ENCODE assay signal across 30 cellular contexts in the genomic region with DNA sequence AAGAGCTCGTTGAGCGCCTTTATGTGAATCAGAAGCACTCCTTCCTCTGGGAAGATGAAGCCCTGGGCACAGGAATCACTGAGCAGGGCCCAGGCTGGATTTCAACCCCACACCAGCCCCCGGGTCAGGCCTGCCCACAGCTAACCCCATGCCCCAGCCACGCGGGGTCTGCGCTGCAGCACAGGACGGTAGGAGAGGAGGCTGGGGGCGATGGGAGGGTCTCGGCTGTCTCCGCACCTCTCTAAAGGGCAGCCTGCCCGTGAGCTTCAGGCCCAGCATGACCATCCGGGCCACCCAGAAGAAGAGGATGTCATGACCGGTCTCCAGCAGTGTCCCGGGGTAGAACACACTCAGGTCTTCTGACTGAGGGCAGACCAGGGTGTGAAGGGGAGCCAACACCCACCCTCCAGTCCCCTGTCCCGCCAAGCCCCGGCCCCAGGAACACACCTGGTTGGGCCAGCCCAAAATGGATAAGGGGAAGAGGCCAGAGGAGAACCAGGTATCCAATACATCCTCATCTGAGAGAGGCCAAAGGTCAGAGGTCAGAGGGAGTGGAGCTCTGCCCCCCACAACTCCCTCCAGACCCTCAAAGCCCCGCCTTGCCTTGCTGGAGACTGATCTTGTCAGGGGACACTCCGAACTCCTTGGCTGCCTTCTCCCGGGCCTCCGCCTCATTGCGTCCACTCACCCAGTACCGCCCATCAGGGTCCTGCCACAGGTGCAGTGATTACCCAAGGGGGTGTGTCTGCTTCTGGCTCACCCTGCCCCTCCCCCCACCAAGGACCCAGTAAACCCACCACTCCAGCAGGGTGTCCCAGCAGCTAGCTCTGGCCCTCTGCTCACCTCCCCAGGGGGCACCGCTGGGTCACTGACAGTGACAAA. TPM values are rescaled to one million over a fixed set of nuclear protein-coding genes. Genes with fewer than 3 reads are reported as not detected.
"Had no signal": no experiment of that assay in that cellular context is flagged by ENCODE, and none has a peak within 500 bp of the region (broad histone marks: within the 10 kb centered on the region; RNA-seq: fewer than 3 reads in every experiment).

No MANE protein-coding gene starts in this region.

- H3K9me3 Mint-ChIP-seq: activated B cell treated with CpG ODN at 0.5 μM for 24 hours; activated naive CD4-positive, alpha-beta T cell treated with anti-CD3 and anti-CD28 coated beads, Interleukin-2, amount 50 U/mL, for 24 hours; activated naive CD8-positive, alpha-beta T cell treated with anti-CD3 and anti-CD28 coated beads, Interleukin-2, amount 50 U/mL, for 24 hours; activated T-helper 2 cell treated with anti-CD3 and anti-CD28 coated beads, Interferon-gamma antibody, Interleukin-2, Interleukin-4, amounts not matched to agents 10 μg/mL and 5 μg/mL and 100 μg/mL, durations not matched to agents 14 hours and 24 hours and 36 hours; stimulated activated naive CD8-positive, alpha-beta T cell treated with anti-CD3 and anti-CD28 coated beads, Interleukin-15, Interleukin-2, amounts not matched to agents 100 ng/mL and 50 ng/mL, for 24 hours; T-cell had no signal

- FAIRE-seq: bronchial epithelial cell had no signal

- H3K27ac Mint-ChIP-seq: activated B cell treated with CpG ODN at 0.5 μM for 24 hours; activated CD8-positive, alpha-beta memory T cell treated with anti-CD3 and anti-CD28 coated beads, Interleukin-2, amount 10 ng/mL, durations not matched to agents 7 days and 5 days; activated CD8-positive, alpha-beta T cell treated with anti-CD3 and anti-CD28 coated beads, Interleukin-2, amount 10 ng/mL, durations not matched to agents 7 days and 5 days; activated naive CD4-positive, alpha-beta T cell treated with anti-CD3 and anti-CD28 coated beads, Interleukin-2, amount 50 U/mL, for 24 hours; activated naive CD8-positive, alpha-beta T cell treated with anti-CD3 and anti-CD28 coated beads, Interleukin-2, amount 50 U/mL, for 24 hours; activated T-helper 2 cell treated with anti-CD3 and anti-CD28 coated beads, Interferon-gamma antibody, Interleukin-2, Interleukin-4, amounts not matched to agents 10 μg/mL and 5 μg/mL and 100 μg/mL, durations not matched to agents 14 hours and 24 hours and 36 hours; stimulated activated naive CD8-positive, alpha-beta T cell treated with anti-CD3 and anti-CD28 coated beads, Interleukin-15, Interleukin-2, amounts not matched to agents 100 ng/mL and 50 ng/mL, for 24 hours; T-cell had no signal

- H3K27ac ChIP-seq: coronary artery, dorsolateral prefrontal cortex, gastrocnemius medialis, hepatocyte, right atrium auricular region, thoracic aorta, upper lobe of left lung, vagina had no signal

- H3K27me3 Mint-ChIP-seq: activated B cell treated with CpG ODN at 0.5 μM for 24 hours; activated CD8-positive, alpha-beta memory T cell treated with anti-CD3 and anti-CD28 coated beads, Interleukin-2, amount 10 ng/mL, durations not matched to agents 7 days and 5 days; activated naive CD4-positive, alpha-beta T cell treated with anti-CD3 and anti-CD28 coated beads, Interleukin-2, amount 50 U/mL, for 24 hours; activated naive CD8-positive, alpha-beta T cell treated with anti-CD3 and anti-CD28 coated beads, Interleukin-2, amount 50 U/mL, for 24 hours; stimulated activated naive CD8-positive, alpha-beta T cell treated with anti-CD3 and anti-CD28 coated beads, Interleukin-15, Interleukin-2, amounts not matched to agents 100 ng/mL and 50 ng/mL, for 24 hours; T-cell had no signal

- H3K4me3 Mint-ChIP-seq: activated B cell treated with CpG ODN at 0.5 μM for 24 hours; activated CD8-positive, alpha-beta memory T cell treated with anti-CD3 and anti-CD28 coated beads, Interleukin-2, amount 10 ng/mL, durations not matched to agents 7 days and 5 days; activated CD8-positive, alpha-beta T cell treated with anti-CD3 and anti-CD28 coated beads, Interleukin-2, amount 10 ng/mL, durations not matched to agents 7 days and 5 days; activated naive CD4-positive, alpha-beta T cell treated with anti-CD3 and anti-CD28 coated beads, Interleukin-2, amount 50 U/mL, for 24 hours; activated naive CD8-positive, alpha-beta T cell treated with anti-CD3 and anti-CD28 coated beads, Interleukin-2, amount 50 U/mL, for 24 hours; stimulated activated naive CD8-positive, alpha-beta T cell treated with anti-CD3 and anti-CD28 coated beads, Interleukin-15, Interleukin-2, amounts not matched to agents 100 ng/mL and 50 ng/mL, for 24 hours; T-cell had no signal

- DNase-seq: activated B cell treated with CpG ODN at 0.5 μM for 24 hours; activated CD4-positive, alpha-beta T cell treated with anti-CD3 and anti-CD28 coated beads, Interleukin-2, amount 50 U/mL, for 1 hour; activated CD8-positive, alpha-beta memory T cell treated with anti-CD3 and anti-CD28 coated beads, Interleukin-2, amount 10 ng/mL, durations not matched to agents 7 days and 5 days; activated CD8-positive, alpha-beta T cell treated with anti-CD3 and anti-CD28 coated beads, Interleukin-2, amount 10 ng/mL, durations not matched to agents 7 days and 5 days; activated naive CD8-positive, alpha-beta T cell treated with anti-CD3 and anti-CD28 coated beads, Interleukin-2, amount 50 U/mL, for 24 hours; activated T-cell treated with anti-CD3 and anti-CD28 coated beads, Interleukin-2, amount 50 U/mL, for 48 hours; amygdala; cerebellar nuclear complex; dorsolateral prefrontal cortex; effector memory CD4-positive, alpha-beta T cell; gastrocnemius medialis; glutamatergic neuron; left colon; mammary epithelial cell; occipital lobe; spleen; stimulated activated CD4-positive, alpha-beta T cell treated with anti-CD3 and anti-CD28 coated beads, Interleukin-4, amount 100 ng/mL, for 1 hour; T-cell had no signal

RNA-seq across cellular contexts. Expression of gene VWA7, which starts 4.4 kb away (rescaled TPM):
- total RNA-seq: subcutaneous adipose tissue had no signal

RNA-seq across cellular contexts. Expression of gene SAPCD1, which starts 19.0 kb away (rescaled TPM):
- total RNA-seq: gastrocnemius medialis, right atrium auricular region, vagina had no signal
- polyA plus RNA-seq: neural cell had no signal
